In the genomic region with DNA sequence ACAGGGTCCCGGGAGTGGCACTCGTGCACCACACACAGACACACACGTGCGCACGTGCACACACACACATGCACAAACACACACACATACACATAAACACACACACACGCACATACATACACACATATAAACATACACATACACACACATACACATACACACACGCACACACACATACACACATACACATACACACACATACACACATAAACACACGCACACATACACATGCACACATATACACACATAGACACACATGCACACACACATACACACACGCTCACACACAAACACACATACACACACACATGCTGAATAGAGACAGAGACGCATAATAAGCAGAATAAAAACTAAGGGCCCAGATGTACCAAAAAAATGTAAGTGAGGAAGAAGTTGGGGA, we compare ENCODE assay signal across 8 cellular contexts.
"Had no signal": no experiment of that assay in that cellular context is flagged by ENCODE, and none has a peak within 500 bp of the region (broad histone marks: within the 10 kb centered on the region; RNA-seq: fewer than 3 reads in every experiment).

No MANE protein-coding gene starts in this region.

- H3K9me3 ChIP-seq: HAP-1 had no signal

- H3K36me3 ChIP-seq: HAP-1 had no signal

- H3K4me3 ChIP-seq: GM23248, HAP-1, K562 had no signal

- H2AFZ ChIP-seq: GM23248 had no signal

- ATAC-seq: HCT116, K562 had no signal

- FAIRE-seq: HTR-8/SVneo, K562 had no signal

- H3K27ac ChIP-seq: GM23248 had no signal

- H3K9ac ChIP-seq: GM23248 had no signal

- H3K4me1 ChIP-seq: HAP-1 had no signal

- DNase-seq: GM23248, GOT3, H7, KG1 had no signal
